In the genomic region with DNA sequence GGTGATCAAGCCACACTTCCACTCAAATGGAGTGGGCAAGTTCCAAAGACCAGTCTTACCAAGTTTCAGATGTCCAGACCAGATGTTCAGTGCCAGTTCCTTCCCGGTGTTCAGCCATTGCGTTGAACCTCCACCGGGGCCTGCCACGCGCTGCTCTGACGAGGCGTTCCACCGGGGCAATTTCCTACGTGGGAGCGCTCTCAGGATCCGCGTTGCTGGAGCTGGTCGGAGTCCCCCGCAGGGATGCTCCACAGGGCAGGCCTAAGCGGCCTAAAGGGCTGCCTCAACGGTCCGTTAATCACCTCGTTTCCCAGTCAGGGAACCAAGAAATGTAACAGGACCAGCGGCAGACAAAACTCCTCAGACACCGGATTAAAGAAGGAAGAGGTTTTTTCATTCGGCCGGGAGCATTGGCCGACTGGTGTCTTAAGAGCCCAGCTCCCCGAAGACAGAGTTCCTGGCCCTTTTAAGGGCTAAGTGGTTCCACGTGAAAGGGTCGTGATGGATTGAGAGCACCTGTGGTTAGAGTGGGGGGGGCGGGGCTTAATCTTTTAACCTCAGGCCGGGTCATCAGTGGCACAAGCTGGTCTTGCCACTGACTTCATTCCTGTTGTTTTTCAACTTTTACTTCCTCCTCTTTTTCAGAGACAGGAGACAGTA, we compare ENCODE assay signal across 13 cellular contexts.
"Had no signal": no experiment of that assay in that cellular context is flagged by ENCODE, and none has a peak within 500 bp of the region (broad histone marks: within the 10 kb centered on the region; RNA-seq: fewer than 3 reads in every experiment).

No MANE protein-coding gene starts in this region.

- H3K4me3 ChIP-seq: esophagus squamous epithelium, transverse colon had no signal

- H3K27ac ChIP-seq: esophagus squamous epithelium, transverse colon had no signal

- H3K4me1 ChIP-seq: transverse colon had no signal

- H3K9me3 ChIP-seq: esophagus squamous epithelium, transverse colon had no signal

- ATAC-seq: effector memory CD8-positive, alpha-beta T cell; left cardiac atrium had no signal

- DNase-seq: activated CD4-positive, alpha-beta T cell treated with anti-CD3 and anti-CD28 coated beads, Interleukin-2, amount 50 U/mL, for 4 hours; activated gamma-delta T cell treated with Interleukin-2 at 50 U/mL for 16 hours; effector memory CD8-positive, alpha-beta T cell; esophagus squamous epithelium; left cardiac atrium; mammary epithelial cell; midbrain; stimulated activated CD4-positive, alpha-beta T cell treated with anti-CD3 and anti-CD28 coated beads, Interleukin-2, amount 100 ng/mL, for 24 hours; stimulated activated naive CD4-positive, alpha-beta T cell treated with Interleukin-2 at 50 U/mL for 16 hours; transverse colon had no signal

- H3K9me3 Mint-ChIP-seq: dendritic cell treated with granulocyte-macrophage colony-stimulating factor and Interleukin-4, amounts not matched to agents 40 ng/mL and 50 ng/mL, for 4 days; effector memory CD8-positive, alpha-beta T cell had no signal

- H3K36me3 ChIP-seq: esophagus squamous epithelium, transverse colon had no signal

- H3K36me3 Mint-ChIP-seq: activated naive CD8-positive, alpha-beta T cell had no signal

- H3K4me3 Mint-ChIP-seq: activated naive CD8-positive, alpha-beta T cell; dendritic cell treated with granulocyte-macrophage colony-stimulating factor and Interleukin-4, amounts not matched to agents 40 ng/mL and 50 ng/mL, for 4 days; effector memory CD8-positive, alpha-beta T cell; nephron had no signal

- H3K27ac Mint-ChIP-seq: activated naive CD8-positive, alpha-beta T cell; dendritic cell treated with granulocyte-macrophage colony-stimulating factor and Interleukin-4, amounts not matched to agents 40 ng/mL and 50 ng/mL, for 4 days; effector memory CD8-positive, alpha-beta T cell had no signal
